Comparison of ENCODE assay signal across 8 cellular contexts in the genomic region with DNA sequence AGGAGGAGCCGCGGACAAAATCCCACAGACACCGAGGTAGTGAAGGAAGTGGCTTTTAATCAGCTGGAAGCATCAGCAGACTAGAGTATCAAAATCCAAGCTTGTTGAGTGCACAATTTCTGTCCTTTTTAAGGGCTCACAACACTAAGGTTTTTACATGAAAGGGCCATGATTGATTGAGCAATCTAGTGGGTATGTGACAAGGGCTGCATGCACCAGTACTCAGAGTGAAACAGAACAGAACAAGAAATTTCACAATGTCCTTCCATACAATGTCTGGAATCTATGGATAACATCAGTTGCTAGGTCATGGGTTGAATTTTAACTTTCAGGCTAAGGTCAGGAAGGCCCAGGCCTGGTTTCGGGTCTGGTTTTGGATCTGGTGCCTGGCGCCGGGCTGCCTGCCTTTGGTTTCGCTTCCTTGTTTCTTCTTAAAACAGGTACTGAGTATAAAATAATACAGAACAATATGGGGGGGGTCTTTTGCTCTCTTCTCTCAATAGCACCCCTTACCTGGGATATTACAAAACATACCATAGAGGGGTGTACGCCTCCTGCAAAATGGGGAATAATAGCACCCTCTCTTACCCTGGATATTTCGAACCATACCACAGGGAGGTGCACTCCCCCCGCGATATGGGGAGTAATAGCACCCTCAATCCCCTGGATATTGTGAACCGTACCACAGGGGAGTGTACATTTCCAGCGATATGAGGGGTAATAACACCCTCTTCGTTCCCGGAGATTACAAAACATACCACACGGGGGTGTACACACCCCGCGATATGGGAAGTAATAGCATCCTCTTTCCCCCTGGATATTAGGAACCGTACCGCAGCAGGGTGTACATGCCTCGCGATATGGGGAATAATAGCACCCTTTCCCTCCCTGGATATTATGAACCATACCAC. TPM values are rescaled to one million over a fixed set of nuclear protein-coding genes. Genes with fewer than 3 reads are reported as not detected.
DNase-seq lines count a peak whose midpoint lies in the region; ATAC-seq, FAIRE-seq and TF ChIP-seq lines count a peak whose summit lies in the region.
"Not testable (repeated sequence)": the region's sequence is repeated elsewhere in the genome, so short reads cannot be mapped to it uniquely, and the experiment has no call there.

No MANE protein-coding gene starts in this region.

- H3K27me3 ChIP-seq in HCT116 (ENCODE audit: insufficient read depth, low read length) = peaks cover 68% of the 10 kb centered on the region
- peaks cover 49% of the 10 kb centered on the region for H3K27me3 ChIP-seq in transverse colon

- WGBS in transverse colon (ENCODE audit: low coverage in 1 of 2), 2 donors = 49 to 56% methylated on average over 15 to 22 of the region's 22 CpGs

- not testable (repeated sequence) for H3K36me3 ChIP-seq in HCT116 (ENCODE audit: control insufficient read depth in 1 of 2, insufficient read depth in 2 of 2, low read length in 2 of 2); transverse colon

- TF ChIP-seq RAD21 in HCT116 (IDR thresholded peaks at IDR 0.05; ENCODE audit: low read depth) = not testable (repeated sequence)

- not testable (repeated sequence) for H3K27ac Mint-ChIP-seq in activated naive CD4-positive, alpha-beta T cell treated with anti-CD3 and anti-CD28 coated beads, Interleukin-2, amount 50 U/mL, for 72 hours
- peak overlapping the region; percentile 56 to 93 (median 77) for H3K27ac Mint-ChIP-seq in naive B cell

- not testable (repeated sequence) for TF ChIP-seq POLR2A in HCT116 (IDR thresholded peaks at IDR 0.05; ENCODE audit: borderline replicate concordance, extremely low read depth, insufficient read depth, insufficient read length); transverse colon (IDR thresholded peaks at IDR 0.05)

- H3K4me2 ChIP-seq in HCT116 (ENCODE audit: low read length) = not testable (repeated sequence)

- RAD21 ChIA-PET in HCT116 (lab: Charles Lee; ENCODE audit: low non-redundant PET in 1 of 2, low total read pairs in 2 of 2, uncharacterized antibody in 2 of 2, unreplicated experiment in 2 of 2) = not testable (repeated sequence)

- not testable (repeated sequence) for H3K9me2 ChIP-seq in HCT116 (ENCODE audit: insufficient read depth)

- FAIRE-seq in D721Med (lab: Jason Lieb, UNC) = not testable (repeated sequence)

- TF ChIP-seq EP300 in transverse colon (IDR thresholded peaks at IDR 0.05; ENCODE audit: low read depth) = not testable (repeated sequence)

- not testable (repeated sequence) for H3K36me3 Mint-ChIP-seq in activated naive CD4-positive, alpha-beta T cell treated with anti-CD3 and anti-CD28 coated beads, Interleukin-2, amount 50 U/mL, for 72 hours; naive B cell

- not testable (repeated sequence) for H3K4me1 ChIP-seq in HCT116 (ENCODE audit: control insufficient read depth in 1 of 2, insufficient read depth in 2 of 2, low read length in 2 of 2); transverse colon

- intact Hi-C loops in HCT116 (cut with micrococcal nuclease); transverse colon (cut with DNase I; ENCODE audit: low total_unique reads): not testable (repeated sequence)

- H3K9ac ChIP-seq in HCT116 (ENCODE audit: low read length) = not testable (repeated sequence)

- not testable (repeated sequence) for DNase-seq in D721Med (ENCODE audit: insufficient read length, low spot score); HCT116 (ENCODE audit: low read depth, low spot score); activated naive CD4-positive, alpha-beta T cell treated with anti-CD3 and anti-CD28 coated beads, Interleukin-2, amount 50 U/mL, for 72 hours (ENCODE audit: low spot score in 2 of 2)
- DNase-seq in NOMO-1 treated with DMSO at 0.1 percent for 48 hours (lab: John Stamatoyannopoulos, UW; ENCODE audit: unreplicated experiment) (peak; percentile 80), globus pallidus (ENCODE audit: low spot score) (peak; percentile 4), naive B cell (peak; percentile 67), transverse colon (peak; percentile 39)

- ATAC-seq in HCT116 (peak; percentile 44; the same call in 1 of the 2 replicates), naive B cell (ENCODE audit: low read depth in 2 of 2) (peak; percentile 35 to 53)
- ATAC-seq in activated naive CD4-positive, alpha-beta T cell treated with anti-CD3 and anti-CD28 coated beads, Interleukin-2, amount 50 U/mL, for 72 hours = peak; percentile 26 to 51

- H3K4me1 Mint-ChIP-seq in naive B cell = peaks cover 33 to 50% (median 35%) of the 10 kb centered on the region in 3 donors

- not testable (repeated sequence) for H3K9me3 ChIP-seq in HCT116 (ENCODE audit: control insufficient read depth in 1 of 2, insufficient read depth in 1 of 2, low read depth in 1 of 2, low read length in 2 of 2); transverse colon

- H3K27me3 Mint-ChIP-seq in naive B cell = peaks cover 6 to 19% (median 10%) of the 10 kb centered on the region in 3 donors

- CTCF ChIA-PET in HCT116 (lab: Charles Lee) = not testable (repeated sequence)

- H3K4me3 ChIP-seq in HCT116 (replicated peaks in 1 of 2; ENCODE audit: low read depth in 1 of 2, low read length in 2 of 2); transverse colon: not testable (repeated sequence)

- BruUV-seq in HCT116 (replicated peaks; lab: Mats Ljungman, UMichigan) = not testable (repeated sequence)

- not testable (repeated sequence) for H3K27ac ChIP-seq in HCT116 (ENCODE audit: low read depth, low read length); VCaP; transverse colon

- not testable (repeated sequence) for H4K20me1 ChIP-seq in HCT116 (ENCODE audit: insufficient read depth)

- not testable (repeated sequence) for H3K79me2 ChIP-seq in HCT116 (ENCODE audit: insufficient read depth, low read length)

- H2AFZ ChIP-seq in HCT116 (ENCODE audit: low read depth, low read length, poor library complexity, severe bottlenecking) = not testable (repeated sequence)

- H3K4me3 Mint-ChIP-seq in naive B cell = peak overlapping the region; percentile 22 to 87 (median 74)

- H3K9me3 Mint-ChIP-seq in activated naive CD4-positive, alpha-beta T cell treated with anti-CD3 and anti-CD28 coated beads, Interleukin-2, amount 50 U/mL, for 72 hours; naive B cell: not testable (repeated sequence)

- POLR2A ChIA-PET in HCT116 (lab: Charles Lee) = not testable (repeated sequence)

- in situ Hi-C loops in transverse colon (cut with MboI; ENCODE audit: low pct_ligation_motif_present in 1 of 4, low pct_unique_long_range_greater_than_20kb in 1 of 4, low sequenced_read_pairs in 3 of 4) = not testable (repeated sequence)

- peak; percentile 46 for TF ChIP-seq CTCF in D721Med (IDR thresholded peaks at IDR 0.05; ENCODE audit: insufficient read depth, missing control alignments)
- 0 out of 6 replicates have a peak, but pooled peaks of 1 of the 3 experiments have one; percentile 1 for TF ChIP-seq CTCF in HCT116 (IDR thresholded peaks at IDR 0.05 in 2 of 3, conservative IDR thresholded peaks at IDR 0.05 in 1 of 3; ENCODE audit: borderline replicate concordance in 1 of 3, insufficient read depth in 1 of 3, low read depth in 2 of 3, low read length in 2 of 3)
- peak; percentile 26 for TF ChIP-seq CTCF in VCaP (conservative IDR thresholded peaks at IDR 0.05)
- TF ChIP-seq CTCF in transverse colon (IDR thresholded peaks at IDR 0.05) = not testable (repeated sequence)

RNA-seq across cellular contexts. Expression of a gene that starts 59.5 kb away (rescaled TPM):
- total RNA-seq in HCT116 (2021; ENCODE audit: unreplicated experiment) (0.25 TPM), transverse colon (1 to 10 TPM in 1 of 4 donors, under 1 TPM in 2, not detected in 1; 0.41 to 1.1 (median 0.95) TPM)
- 0.12 and 0.29 TPM in 2 replicates for polyA plus RNA-seq in HCT116 (2012)
- total RNA-seq in activated naive CD4-positive, alpha-beta T cell treated with anti-CD3 and anti-CD28 coated beads, Interleukin-2, amount 50 U/mL, for 72 hours = 10 to 100 TPM; 24.7 to 40.7 TPM
- 10 to 100 TPM in 5 of 6 donors, 1 to 10 TPM in 1; 7.1 to 57.2 (median 20.0) TPM for polyA plus RNA-seq in naive B cell (ENCODE audit: low read depth in 6 of 6)

Comparison
In these comparisons a context has a peak if more than half of its experiments do, and no peak if none do; other contexts are left out.
1. RNA of a gene that starts 59.5 kb away (total RNA-seq): 24.7 to 40.7 TPM in activated naive CD4-positive, alpha-beta T cell treated with anti-CD3 and anti-CD28 coated beads, Interleukin-2, amount 50 U/mL, for 72 hours; 0.41 to 1.1 TPM in transverse colon and 0.25 TPM in HCT116 (single experiment); every median in the first group is over 10 times any median in the second.
2. Peak in every context shown above with its lines, with median percentiles within 50 percentile points of each other: ATAC-seq.